10 cellular contexts compared by ENCODE assay signal in genomic region chr11:72823105-72823804, GRCh38. TPM values are rescaled to one million over a fixed set of nuclear protein-coding genes. Genes with fewer than 3 reads are reported as not detected.
DNase-seq lines count a peak whose midpoint lies in the region; ATAC-seq and TF ChIP-seq lines count a peak whose summit lies in the region.
"Had no signal": no experiment of that assay in that cellular context is flagged by ENCODE, and none has a peak within 500 bp of the region (broad histone marks: within the 10 kb centered on the region; RNA-seq: fewer than 3 reads in every experiment).

No MANE protein-coding gene starts in this region.

- H3K27me3 Mint-ChIP-seq in T-helper 17 cell (no peaks in the 10 kb centered on the region), naive B cell (no peaks in the 10 kb centered on the region)

- H3K27ac ChIP-seq in right cardiac atrium (ENCODE audit: low read length) (no peak overlapping the region), upper lobe of right lung (no peak overlapping the region)

- H3K4me3 Mint-ChIP-seq in T-helper 17 cell (peak overlapping the region; percentile 52), naive B cell (peak overlapping the region in 7 of 8 donors; percentile 22 to 64 (median 41))

- no peak for TF ChIP-seq CTCF in upper lobe of right lung (IDR thresholded peaks at IDR 0.05)

- peaks cover 35% of the 10 kb centered on the region for H3K36me3 ChIP-seq in upper lobe of right lung

- H3K9me3 ChIP-seq in right cardiac atrium (ENCODE audit: control insufficient read depth, low read length): no peaks in the 10 kb centered on the region
- no peaks in the 10 kb centered on the region for H3K9me3 ChIP-seq in T-helper 17 cell (ENCODE audit: control insufficient read depth, low read length, poor library complexity, severe bottlenecking)
- H3K9me3 ChIP-seq in upper lobe of right lung: no peaks in the 10 kb centered on the region

- WGBS in right cardiac atrium: 89% methylated on average over 9 of the region's 9 CpGs

- DNase-seq in right cardiac atrium: peak in 1 of 3 donors; percentile 51
- no peak for DNase-seq in left cardiac atrium
- DNase-seq in T-helper 17 cell: no peak
- no peak for DNase-seq in naive B cell
- DNase-seq in upper lobe of right lung: peak; percentile 63
- DNase-seq in NCI-H524 treated with DMSO at 0.1 percent for 48 hours (lab: John Stamatoyannopoulos, UW): no peak
- DNase-seq in SIG-M5 (lab: John Stamatoyannopoulos, UW): no peak
- DNase-seq: cortex of kidney, NCI-H446 treated with DMSO at 0.1 percent for 48 hours had no signal

- H3K27ac Mint-ChIP-seq in T-helper 17 cell (peak overlapping the region; percentile 34), naive B cell (peak overlapping the region; percentile 92 to 100 (median 98))

- H3K4me3 ChIP-seq in right cardiac atrium (ENCODE audit: low read length) (no peak overlapping the region), upper lobe of right lung (no peak overlapping the region)

- H3K4me1 Mint-ChIP-seq in T-helper 17 cell (peaks cover 15% of the 10 kb centered on the region), naive B cell (peaks cover 45 to 61% (median 48%) of the 10 kb centered on the region in 3 donors)

- H3K27me3 ChIP-seq in right cardiac atrium (ENCODE audit: control insufficient read depth, insufficient read depth): no peaks in the 10 kb centered on the region
- no peaks in the 10 kb centered on the region for H3K27me3 ChIP-seq in upper lobe of right lung

- intact Hi-C loops in right cardiac atrium (cut with DNase I) (loop anchor here in 1 of 4 donors (10.0 kb wide), 1 partner anchor 422 kb away; no protein-coding TSS in a partner anchor), left cardiac atrium (cut with DNase I) (no loop called here), upper lobe of right lung (cut with DNase I) (no loop called here)

- H3K4me1 ChIP-seq in right cardiac atrium (ENCODE audit: control insufficient read depth, insufficient read depth, low read length): peaks cover 5% of the 10 kb centered on the region
- H3K4me1 ChIP-seq in upper lobe of right lung: peaks cover 16% of the 10 kb centered on the region

- peaks cover 6% of the 10 kb centered on the region for H3K36me3 Mint-ChIP-seq in T-helper 17 cell (ENCODE audit: low read depth)
- peaks cover 11 to 12% of the 10 kb centered on the region in 2 donors for H3K36me3 Mint-ChIP-seq in naive B cell

- ATAC-seq in right cardiac atrium (peak; percentile 0 to 2), left cardiac atrium (no peak), T-helper 17 cell (no peak), naive B cell (ENCODE audit: low read depth in 2 of 2) (peak in 1 of 2 donors; percentile 6), upper lobe of right lung (no peak), HG03025 (IDR thresholded peaks at IDR 0.05; ENCODE audit: low FRiP score, unreplicated experiment) (no peak)

- H3K9me3 Mint-ChIP-seq in naive B cell: no peaks in the 10 kb centered on the region

RNA-seq across cellular contexts. Expression of gene ATG16L2, which starts 9.0 kb away (rescaled TPM):
- total RNA-seq in right cardiac atrium (10 to 100 TPM; 11.9 to 23.9 (median 19.1) TPM), left cardiac atrium (10 to 100 TPM; 11.9 to 16.3 TPM), T-helper 17 cell (100 to 1,000 TPM in 1 of 2 donors, 10 to 100 TPM in 1; 95.4 to 121 TPM), upper lobe of right lung (77.5 TPM)
- polyA plus RNA-seq in right cardiac atrium (19.1 TPM), naive B cell (ENCODE audit: low read depth in 6 of 6) (10 to 100 TPM; 19.1 to 35.5 (median 21.3) TPM)

RNA-seq across cellular contexts. Expression of gene STARD10, which starts 29.4 kb away (rescaled TPM):
- total RNA-seq in right cardiac atrium (100 to 1,000 TPM in 2 of 4 donors, 10 to 100 TPM in 2; 88.9 to 127 (median 106) TPM), left cardiac atrium (10 to 100 TPM; 87.4 to 93.9 TPM), T-helper 17 cell (10 to 100 TPM; 12.9 to 17.7 TPM), upper lobe of right lung (116 TPM)
- polyA plus RNA-seq in right cardiac atrium (228 TPM), naive B cell (ENCODE audit: low read depth in 6 of 6) (10 to 100 TPM; 24.3 to 39.2 (median 30.7) TPM)

Comparison
In these comparisons a context has a peak if more than half of its experiments do, and no peak if none do; other contexts are left out.
1. ATAC-seq: peak in right cardiac atrium (2 of 2); none in left cardiac atrium (0 of 2), T-helper 17 cell (single experiment), upper lobe of right lung (single experiment) and HG03025 (single experiment).